In the genomic region with DNA sequence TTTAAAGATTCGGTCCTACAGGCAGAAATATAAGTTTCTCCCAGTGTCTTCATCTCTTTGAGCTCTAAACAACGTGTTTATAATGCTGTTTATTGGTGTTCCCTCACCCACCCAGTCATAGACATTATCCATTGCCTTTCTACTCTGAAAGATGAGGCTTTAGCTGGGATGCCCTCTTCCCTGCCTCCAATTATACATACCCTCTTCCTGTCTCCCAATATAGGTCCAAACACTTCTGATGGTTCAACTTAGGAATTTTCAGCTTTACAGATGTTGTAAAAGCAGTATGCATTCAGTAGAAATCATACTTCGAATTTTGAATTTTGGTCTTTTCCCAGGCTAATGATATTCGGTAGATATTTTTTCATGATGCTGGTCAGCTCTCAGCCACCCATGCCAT, we compare ENCODE assay signal across 16 cellular contexts.
"Had no signal": no experiment of that assay in that cellular context is flagged by ENCODE, and none has a peak within 500 bp of the region (broad histone marks: within the 10 kb centered on the region; RNA-seq: fewer than 3 reads in every experiment).

No MANE protein-coding gene starts in this region.

- H3K27ac Mint-ChIP-seq: activated B cell treated with CpG ODN at 0.5 μM for 24 hours; activated CD8-positive, alpha-beta memory T cell treated with anti-CD3 and anti-CD28 coated beads, Interleukin-2, amount 10 ng/mL, durations not matched to agents 7 days and 5 days; activated CD8-positive, alpha-beta T cell treated with anti-CD3 and anti-CD28 coated beads, Interleukin-2, amount 10 ng/mL, durations not matched to agents 7 days and 5 days; activated naive CD4-positive, alpha-beta T cell treated with anti-CD3 and anti-CD28 coated beads, Interleukin-2, amount 50 U/mL, for 72 hours; T-helper 1 cell treated with Interleukin-12 subunit alpha and Interleukin-12 subunit beta and Interleukin-4 antibody, amounts not matched to agents 30 μg/mL and 1 μg/mL, for 36 hours had no signal

- H3K4me3 Mint-ChIP-seq: activated B cell treated with CpG ODN at 0.5 μM for 24 hours; activated CD8-positive, alpha-beta memory T cell treated with anti-CD3 and anti-CD28 coated beads, Interleukin-2, amount 10 ng/mL, durations not matched to agents 7 days and 5 days; activated CD8-positive, alpha-beta T cell treated with anti-CD3 and anti-CD28 coated beads, Interleukin-2, amount 10 ng/mL, durations not matched to agents 7 days and 5 days; T-helper 1 cell treated with Interleukin-12 subunit alpha and Interleukin-12 subunit beta and Interleukin-4 antibody, amounts not matched to agents 30 μg/mL and 1 μg/mL, for 36 hours had no signal

- DNase-seq: activated B cell treated with CpG ODN at 0.5 μM for 24 hours; activated CD8-positive, alpha-beta memory T cell treated with anti-CD3 and anti-CD28 coated beads, Interleukin-2, amount 10 ng/mL, durations not matched to agents 7 days and 5 days; activated CD8-positive, alpha-beta T cell treated with anti-CD3 and anti-CD28 coated beads, Interleukin-2, amount 10 ng/mL, durations not matched to agents 7 days and 5 days; activated gamma-delta T cell treated with Interleukin-2 at 50 U/mL for 16 hours; activated T-cell treated with anti-CD3 and anti-CD28 coated beads for 4 hours; central memory CD4-positive, alpha-beta T cell; esophagus squamous epithelium; foreskin melanocyte; left ventricle myocardium inferior; right cardiac atrium; spleen; stimulated activated naive CD4-positive, alpha-beta T cell had no signal

- H3K36me3 ChIP-seq: breast epithelium, esophagus squamous epithelium, left ventricle myocardium inferior, spleen, tibial nerve had no signal

- ATAC-seq: activated CD8-positive, alpha-beta memory T cell treated with anti-CD3 and anti-CD28 coated beads, Interleukin-2, amount 10 ng/mL, durations not matched to agents 7 days and 5 days; activated CD8-positive, alpha-beta T cell treated with anti-CD3 and anti-CD28 coated beads, Interleukin-2, amount 10 ng/mL, durations not matched to agents 7 days and 5 days; activated naive CD4-positive, alpha-beta T cell treated with anti-CD3 and anti-CD28 coated beads, Interleukin-2, amount 50 U/mL, for 72 hours; right cardiac atrium had no signal

- H3K4me3 ChIP-seq: esophagus squamous epithelium, spleen, tibial nerve had no signal

- H3K27ac ChIP-seq: breast epithelium, esophagus squamous epithelium, left ventricle myocardium inferior, spleen, tibial nerve had no signal

- H3K4me1 ChIP-seq: breast epithelium had no signal

- H3K9me3 Mint-ChIP-seq: activated B cell treated with CpG ODN at 0.5 μM for 24 hours; activated naive CD4-positive, alpha-beta T cell treated with anti-CD3 and anti-CD28 coated beads, Interleukin-2, amount 50 U/mL, for 72 hours had no signal

- H3K27me3 ChIP-seq: breast epithelium had no signal
